In the genomic region with DNA sequence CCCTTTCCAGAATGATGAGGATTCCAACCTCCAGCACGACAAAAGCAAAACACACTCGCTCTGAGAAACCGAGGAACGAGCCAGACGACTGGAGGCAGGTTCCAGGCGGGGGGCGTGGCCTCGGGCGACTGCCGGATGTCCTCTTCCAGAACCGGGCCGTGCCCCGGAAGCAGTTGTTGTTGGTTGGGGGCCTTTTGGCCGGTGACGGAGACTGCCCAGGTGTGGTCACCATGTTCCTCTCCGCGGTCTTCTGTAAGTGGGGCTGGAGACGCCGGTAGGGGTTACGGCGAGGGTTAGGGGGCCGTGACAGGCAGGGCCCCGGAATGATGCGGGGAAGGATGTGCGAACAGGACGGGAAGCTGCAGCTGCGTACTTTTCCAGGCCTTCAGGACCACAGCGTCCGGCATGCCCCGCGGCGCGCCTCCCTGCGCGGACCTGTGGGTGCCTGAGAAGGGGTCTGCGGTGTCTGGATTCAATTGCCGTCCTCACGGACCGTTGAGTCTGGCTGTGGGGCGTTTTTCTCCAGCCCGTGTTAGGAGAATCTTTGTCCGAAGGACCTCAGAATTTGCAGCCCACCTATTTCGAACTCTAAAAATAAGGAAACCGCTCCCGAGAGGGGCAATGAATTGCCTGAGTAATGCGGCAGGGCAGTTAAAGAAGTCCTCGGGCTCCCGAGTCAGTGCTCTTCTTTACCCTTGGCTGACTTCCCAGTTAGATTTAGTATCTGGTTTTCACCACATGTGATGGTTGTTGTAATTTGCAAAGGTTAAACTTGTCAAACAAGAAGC, we compare ENCODE assay signal across 8 cellular contexts. TPM values are rescaled to one million over a fixed set of nuclear protein-coding genes. Genes with fewer than 3 reads are reported as not detected.
DNase-seq lines count a peak whose midpoint lies in the region; ATAC-seq, FAIRE-seq and TF ChIP-seq lines count a peak whose summit lies in the region.

A gene (plus strand): TSS at position 172 of the 788 bp plus-strand sequence. CDS start 59 bp downstream, at position 231.

- no peaks in the 10 kb centered on the region for H3K9me3 ChIP-seq in A673 (ENCODE audit: low read depth, low read length, poor library complexity, severe bottlenecking)
- no peaks in the 10 kb centered on the region for H3K9me3 ChIP-seq in breast epithelium
- no peaks in the 10 kb centered on the region for H3K9me3 ChIP-seq in iPS-20b (ENCODE audit: insufficient read depth, low read depth, low read length)
- H3K9me3 ChIP-seq in small intestine (ENCODE audit: control insufficient read depth, low read depth), result no peaks in the 10 kb centered on the region

- no peak for FAIRE-seq in small intestine (lab: Jason Lieb, UNC)

- POLR2A ChIA-PET in A673 (lab: Charles Lee; ENCODE audit: low non-redundant PET), result no interaction called here

- CTCF ChIA-PET in A673 (lab: Charles Lee), result no interaction called here

- intact Hi-C loops in A673 (cut with micrococcal nuclease; ENCODE audit: unreplicated experiment) (loop anchor here (10.0 kb wide), 1 partner anchor 113 kb away; no protein-coding TSS in a partner anchor), breast epithelium (cut with DNase I; ENCODE audit: low total_unique reads) (no loop called here)

- H3K27ac ChIP-seq in A673 (ENCODE audit: low read depth, low read length, poor library complexity, severe bottlenecking) (peak within 1 kb of the TSS; percentile 73), VCaP (peak within 1 kb of the TSS; percentile 88), breast epithelium (peak within 1 kb of the TSS; percentile 92 to 94), iPS-20b (ENCODE audit: low read length) (peak within 1 kb of the TSS; percentile 74), small intestine (ENCODE audit: low read depth in 1 of 2, low read length in 1 of 2) (peak within 1 kb of the TSS; percentile 79 to 95)

- BruUV-seq in A673 (replicated peaks; lab: Mats Ljungman, UMichigan), result TSS peak; percentile 50

- DNase-seq in A673 (ENCODE audit: low spot score) (peak; percentile 96), NCI-H2196 treated with DMSO at 0.1 percent for 48 hours (lab: John Stamatoyannopoulos, UW; ENCODE audit: unreplicated experiment) (peak; percentile 87), breast epithelium (ENCODE audit: low spot score in 2 of 2) (peak; percentile 93 to 95), small intestine (peak; percentile 93)

- whole genome bisulfite sequencing in small intestine, 3 donors, result 0% methylated on average over 48 of the region's 48 CpGs

- peak; percentile 59 for TF ChIP-seq POLR2A in breast epithelium (IDR thresholded peaks at IDR 0.05)

- TF ChIP-seq CTCF in A673 (conservative IDR thresholded peaks at IDR 0.05; ENCODE audit: low read depth, low read length) (no peak), VCaP (conservative IDR thresholded peaks at IDR 0.05) (no peak), breast epithelium (IDR thresholded peaks at IDR 0.05) (no peak)

- peaks cover 19% of the 10 kb centered on the region for H3K4me1 ChIP-seq in A673 (ENCODE audit: insufficient read depth, low read length, poor library complexity, severe bottlenecking)
- peaks cover 5 to 7% of the 10 kb centered on the region in 2 donors for H3K4me1 ChIP-seq in breast epithelium
- peaks cover 5% of the 10 kb centered on the region; the same call in 1 of the 2 replicates for H3K4me1 ChIP-seq in iPS-20b (ENCODE audit: insufficient read depth, low read length)
- peaks cover 2 to 9% of the 10 kb centered on the region in 2 donors for H3K4me1 ChIP-seq in small intestine (ENCODE audit: control insufficient read depth in 2 of 2, insufficient read depth in 1 of 2, low read depth in 1 of 2, low read length in 1 of 2)

- ATAC-seq in GM18868 (IDR thresholded peaks at IDR 0.05; ENCODE audit: unreplicated experiment), result peak; percentile 97
- peak; percentile 90 for ATAC-seq in HG03108 (IDR thresholded peaks at IDR 0.05; ENCODE audit: unreplicated experiment)

- H3K36me3 ChIP-seq in A673 (ENCODE audit: insufficient read depth, low read length, poor library complexity, severe bottlenecking) (no peaks in the 10 kb centered on the region), breast epithelium (no peaks in the 10 kb centered on the region), iPS-20b (ENCODE audit: insufficient read depth, low read depth, low read length) (peaks cover 29% of the 10 kb centered on the region; the same call in 1 of the 2 replicates), small intestine (ENCODE audit: control insufficient read depth in 2 of 2, insufficient read depth in 2 of 2, low read length in 2 of 2) (peaks cover 0 to 2% of the 10 kb centered on the region in 2 donors)

- peak within 1 kb of the TSS; percentile 90; the same call in 1 of the 2 replicates for H3K9ac ChIP-seq in iPS-20b (ENCODE audit: low read depth, low read length)

- H3K27me3 ChIP-seq in A673 (replicated peaks; ENCODE audit: insufficient read depth, low read depth, low read length, poor library complexity), result no peaks in the 10 kb centered on the region
- no peaks in the 10 kb centered on the region for H3K27me3 ChIP-seq in breast epithelium
- no peaks in the 10 kb centered on the region for H3K27me3 ChIP-seq in iPS-20b (ENCODE audit: insufficient read depth, low read length)
- H3K27me3 ChIP-seq in small intestine (ENCODE audit: control insufficient read depth in 2 of 2, insufficient read depth in 2 of 2, low read length in 2 of 2), result no peaks in the 10 kb centered on the region

- peak within 1 kb of the TSS; percentile 62 for H3K4me3 ChIP-seq in A673 (ENCODE audit: low read depth, low read length, poor library complexity, severe bottlenecking)
- H3K4me3 ChIP-seq in breast epithelium, result peak within 1 kb of the TSS; percentile 86 to 90 (median 88)
- H3K4me3 ChIP-seq in iPS-20b (ENCODE audit: low read length), result peak within 1 kb of the TSS; percentile 93
- peak within 1 kb of the TSS; percentile 59 to 74 for H3K4me3 ChIP-seq in small intestine (ENCODE audit: low read depth in 1 of 2, low read length in 2 of 2)

RNA-seq across cellular contexts. Expression of the gene that starts here (rescaled TPM):
- total RNA-seq in A673 (2021), result 55.4 and 68.1 TPM in 2 replicates
- total RNA-seq in breast epithelium, result 10 to 100 TPM; 88.2 to 93.3 (median 89.7) TPM
- 100 to 1,000 TPM; 118 to 156 (median 137) TPM for polyA plus RNA-seq in small intestine

Comparison
In these comparisons a context has a peak if more than half of its experiments do, and no peak if none do; other contexts are left out.
1. Peak in every context shown above with its lines: DNase-seq, ATAC-seq, H3K4me3 ChIP-seq and H3K27ac ChIP-seq.